Comparison of ENCODE assay signal across 11 cellular contexts in genomic region chr1:21308847-21309652, GRCh38. TPM values are rescaled to one million over a fixed set of nuclear protein-coding genes. Genes with fewer than 3 reads are reported as not detected.
A peak's percentile ranks its signal among the peaks of the same experiment; 100 is the strongest.
DNase-seq lines count a peak whose midpoint lies in the region; ATAC-seq, FAIRE-seq and TF ChIP-seq lines count a peak whose summit lies in the region.
"Had no signal": no experiment of that assay in that cellular context is flagged by ENCODE, and none has a peak within 500 bp of the region (broad histone marks: within the 10 kb centered on the region; RNA-seq: fewer than 3 reads in every experiment).

No MANE protein-coding gene starts in this region.

- H3K27me3 ChIP-seq in HepG2 (ENCODE audit: control insufficient read depth in 1 of 2, insufficient read depth in 2 of 2, low read length in 2 of 2) (no peaks in the 10 kb centered on the region), left lung (no peaks in the 10 kb centered on the region)

- H3K27ac ChIP-seq in HepG2 (ENCODE audit: extremely low read length, insufficient read depth, low read length), result no peak overlapping the region
- no peak overlapping the region for H3K27ac ChIP-seq in left lung

- no peak overlapping the region for H3K9ac ChIP-seq in HepG2 (ENCODE audit: insufficient read depth, low read depth, low read length)

- no peak for TF ChIP-seq RAD21 in HepG2 (CRISPR knock-in tag; IDR thresholded peaks at IDR 0.05)

- ATAC-seq in HepG2 (no peak), HG03439 (IDR thresholded peaks at IDR 0.05; ENCODE audit: unreplicated experiment) (no peak), left lung (no peak), HG03135 (IDR thresholded peaks at IDR 0.05; ENCODE audit: unreplicated experiment) (no peak)

- no peaks in the 10 kb centered on the region for H3K9me3 ChIP-seq in HepG2 (ENCODE audit: low read length)
- H3K9me3 ChIP-seq in left lung, result no peaks in the 10 kb centered on the region

- no peak for TF ChIP-seq CTCF in HepG2 (CRISPR knock-in tag; IDR thresholded peaks at IDR 0.05)
- no peak for TF ChIP-seq CTCF in left lung (IDR thresholded peaks at IDR 0.05)

- intact Hi-C loops in HepG2 (cut with micrococcal nuclease; ENCODE audit: unreplicated experiment) (no loop called here), left lung (cut with DNase I) (no loop called here)

- POLR2A ChIA-PET in HepG2 (lab: Yijun Ruan, JAX), result no interaction called here

- H3K4me3 ChIP-seq in HepG2 (replicated peaks in 1 of 3; ENCODE audit: insufficient read depth in 1 of 3, low read depth in 2 of 3, low read length in 3 of 3), result no peak overlapping the region
- no peak overlapping the region for H3K4me3 ChIP-seq in left lung

- H3K36me3 ChIP-seq in HepG2 (replicated peaks in 1 of 2; ENCODE audit: control insufficient read depth in 1 of 2, insufficient read depth in 2 of 2, low read length in 2 of 2) (no peaks in the 10 kb centered on the region), left lung (no peaks in the 10 kb centered on the region)

- H4K20me1 ChIP-seq in HepG2 (ENCODE audit: insufficient read depth, low read length), result peaks cover 7% of the 10 kb centered on the region; the same call in 1 of the 2 replicates

- DNase-seq in AG08395 (ENCODE audit: low spot score), result peak; percentile 42
- peak in 51 of 76 experiments; percentile 12 to 67 (median 29) for DNase-seq in HUDEP-2 (lab: John Stamatoyannopoulos, UW; ENCODE audit: unreplicated experiment in 76 of 76)
- DNase-seq in astrocyte of the hippocampus (ENCODE audit: low read depth, low spot score), result peak; percentile 70
- no peak for DNase-seq in HepG2 (ENCODE audit: low spot score)
- DNase-seq in activated gamma-delta T cell treated with Interleukin-2 at 50 U/mL for 16 hours, result no peak
- no peak for DNase-seq in left lung
- DNase-seq: HCEC 1CT, NCI-H1417 treated with DMSO at 0.1 percent for 48 hours, occipital lobe had no signal

- CTCF ChIA-PET in HepG2 (lab: Yijun Ruan, JAX; ENCODE audit: low intra/inter-chr PET ratio, low total read pairs), result no interaction called here

- H3K79me2 ChIP-seq in HepG2 (ENCODE audit: insufficient read depth, low read length), result no peaks in the 10 kb centered on the region

- in situ Hi-C loops in HepG2 (cut with HindIII; ENCODE audit: extremely low pct_ligation_motif_present, low pct_unique_long_range_greater_than_20kb), result loop anchor here (5.0 kb wide), 1 partner anchor 58 kb away; no protein-coding TSS in a partner anchor

- no peak for TF ChIP-seq EP300 in HepG2 (IDR thresholded peaks at IDR 0.05; ENCODE audit: low read depth in 2 of 2, low read length in 2 of 2)
- no peak for TF ChIP-seq EP300 in HepG2 (CRISPR knock-in tag; IDR thresholded peaks at IDR 0.05; ENCODE audit: borderline replicate concordance)

- no peak for FAIRE-seq in HepG2 (lab: Jason Lieb, UNC)

- H3K4me1 ChIP-seq in HepG2 (ENCODE audit: insufficient read depth, low read length), result peaks cover 33% of the 10 kb centered on the region
- H3K4me1 ChIP-seq in left lung, result peaks cover 0 to 51% of the 10 kb centered on the region in 2 donors

- no TSS peak for BruUV-seq in HepG2 (replicated peaks; lab: Mats Ljungman, UMichigan)

- H2AFZ ChIP-seq in HepG2 (ENCODE audit: low read length), result no peak overlapping the region

- 73% methylated on average over 4 of the region's 9 CpGs for WGBS in HepG2 (ENCODE audit: low lambda C conversion rate)

- no peak for TF ChIP-seq POLR2A in HepG2 (IDR thresholded peaks at IDR 0.05; ENCODE audit: insufficient read depth in 1 of 2, low read depth in 2 of 2, low read length in 2 of 2)

- H3K4me2 ChIP-seq in HepG2 (ENCODE audit: low read depth, low read length), result no peak overlapping the region

TF ChIP-seq in HepG2, 621 proteins besides CTCF, POLR2A, EP300 and RAD21:
- TF ChIP-seq ARID5B (CRISPR knock-in tag; IDR thresholded peaks at IDR 0.05), result no peak
- peak; percentile 54; the same call in 1 of the 2 replicates for TF ChIP-seq ZNF768 (CRISPR knock-in tag; IDR thresholded peaks at IDR 0.05)
- TF ChIP-seq CBFB (CRISPR knock-in tag; IDR thresholded peaks at IDR 0.05), result no peak
- TF ChIP-seq MXD4 (CRISPR knock-in tag; IDR thresholded peaks at IDR 0.05), result no peak
- no peak for TF ChIP-seq JDP2 (CRISPR knock-in tag; IDR thresholded peaks at IDR 0.05; ENCODE audit: borderline replicate concordance)

RNA-seq across cellular contexts. Expression of gene ECE1, which starts 18.8 kb away (rescaled TPM):
- total RNA-seq in HepG2 (2016; rRNA removed; fragmentation: Illumina TruSeq; extraction: Trizol) (11.1 and 21.2 TPM in 2 replicates), left lung (100 to 1,000 TPM in 1 of 2 donors, 10 to 100 TPM in 1; 91.7 to 107 TPM)
- 3.1 and 4.6 TPM in 2 replicates for total RNA-seq in HepG2 (2016; cell fraction: cytosol; rRNA removed; fragmentation: Illumina TruSeq; extraction: Trizol; ENCODE audit: low read depth)
- 8.0 and 21.1 TPM in 2 replicates for total RNA-seq in HepG2 (2016; cell fraction: insoluble cytoplasmic fraction; rRNA removed; fragmentation: Illumina TruSeq; extraction: Trizol)
- total RNA-seq in HepG2 (2016; cell fraction: membrane; rRNA removed; fragmentation: Illumina TruSeq; extraction: Trizol), result 5.2 and 6.6 TPM in 2 replicates
- total RNA-seq in HepG2 (2016; cell fraction: nucleus; rRNA removed; fragmentation: Illumina TruSeq; extraction: Trizol), result 18.9 and 25.8 TPM in 2 replicates
- polyA plus RNA-seq in HepG2 (2011; rRNA removed), result 13.5 and 17.0 TPM in 2 replicates
- 7.9 and 8.8 TPM in 2 replicates for polyA plus RNA-seq in HepG2 (2011; cell fraction: cytosol; rRNA removed)
- polyA plus RNA-seq in HepG2 (2011; cell fraction: nucleus; rRNA removed), result 20.3 and 20.8 TPM in 2 replicates
- polyA plus RNA-seq in HepG2 (2012), result 23.5 and 24.3 TPM in 2 replicates
- 1.8 TPM in 2 replicates for polyA plus RNA-seq in HepG2 (2016; cell fraction: cytosol; fragmentation: Illumina TruSeq; extraction: Trizol; ENCODE audit: low read depth)
- 8.3 and 10.9 TPM in 2 replicates for polyA plus RNA-seq in HepG2 (2016; cell fraction: insoluble cytoplasmic fraction; fragmentation: Illumina TruSeq; extraction: Trizol; ENCODE audit: low read depth)
- 2.8 and 3.4 TPM in 2 replicates for polyA plus RNA-seq in HepG2 (2016; cell fraction: membrane; fragmentation: Illumina TruSeq; extraction: Trizol; ENCODE audit: low read depth)
- 36.4 and 38.3 TPM in 2 replicates for polyA plus RNA-seq in HepG2 (2016; cell fraction: nucleus; fragmentation: Illumina TruSeq; extraction: Trizol; ENCODE audit: insufficient read depth, low read depth)
- 34.0 and 41.6 TPM in 2 replicates for polyA minus RNA-seq in HepG2 (2011; rRNA and poly(A)+ RNA removed; ENCODE audit: low replicate concordance)
- 9.9 and 11.8 TPM in 2 replicates for polyA minus RNA-seq in HepG2 (2011; cell fraction: cytosol; rRNA and poly(A)+ RNA removed)
- 11.3 and 11.4 TPM in 2 replicates for polyA minus RNA-seq in HepG2 (2011; cell fraction: nucleus; rRNA and poly(A)+ RNA removed)

Comparison
In these comparisons a context has a peak if more than half of its experiments do, and no peak if none do; other contexts are left out.
1. DNase-seq: peak in AG08395 (single experiment), HUDEP-2 (51 of 76) and astrocyte of the hippocampus (single experiment); none in HepG2 (single experiment), activated gamma-delta T cell treated with Interleukin-2 at 50 U/mL for 16 hours (single experiment) and left lung (0 of 2).